1 cellular context compared by ENCODE assay signal in genomic region chr2:232126301-232127085, GRCh38.
TF ChIP-seq lines count a peak whose summit lies in the region.

No MANE protein-coding gene starts in this region.

TF ChIP-seq in WTC11, 78 proteins besides CTCF, POLR2A, EP300 and RAD21 (continued from another document):
- TF ChIP-seq, protein P1, sequence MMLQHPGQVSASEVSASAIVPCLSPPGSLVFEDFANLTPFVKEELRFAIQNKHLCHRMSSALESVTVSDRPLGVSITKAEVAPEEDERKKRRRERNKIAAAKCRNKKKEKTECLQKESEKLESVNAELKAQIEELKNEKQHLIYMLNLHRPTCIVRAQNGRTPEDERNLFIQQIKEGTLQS (CRISPR knock-in tag; conservative IDR thresholded peaks at IDR 0.05), result no peak
- TF ChIP-seq ETV6 (CRISPR knock-in tag; IDR thresholded peaks at IDR 0.05) (no peak), GRHL2 (CRISPR knock-in tag; IDR thresholded peaks at IDR 0.05; ENCODE audit: insufficient replicate concordance, severe bottlenecking) (no peak)
- TF ChIP-seq, protein P2, sequence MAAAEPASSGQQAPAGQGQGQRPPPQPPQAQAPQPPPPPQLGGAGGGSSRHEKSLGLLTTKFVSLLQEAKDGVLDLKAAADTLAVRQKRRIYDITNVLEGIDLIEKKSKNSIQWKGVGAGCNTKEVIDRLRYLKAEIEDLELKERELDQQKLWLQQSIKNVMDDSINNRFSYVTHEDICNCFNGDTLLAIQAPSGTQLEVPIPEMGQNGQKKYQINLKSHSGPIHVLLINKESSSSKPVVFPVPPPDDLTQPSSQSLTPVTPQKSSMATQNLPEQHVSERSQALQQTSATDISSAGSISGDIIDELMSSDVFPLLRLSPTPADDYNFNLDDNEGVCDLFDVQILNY (CRISPR knock-in tag; IDR thresholded peaks at IDR 0.05), result no peak
